9 cellular contexts compared by ENCODE assay signal in the genomic region with DNA sequence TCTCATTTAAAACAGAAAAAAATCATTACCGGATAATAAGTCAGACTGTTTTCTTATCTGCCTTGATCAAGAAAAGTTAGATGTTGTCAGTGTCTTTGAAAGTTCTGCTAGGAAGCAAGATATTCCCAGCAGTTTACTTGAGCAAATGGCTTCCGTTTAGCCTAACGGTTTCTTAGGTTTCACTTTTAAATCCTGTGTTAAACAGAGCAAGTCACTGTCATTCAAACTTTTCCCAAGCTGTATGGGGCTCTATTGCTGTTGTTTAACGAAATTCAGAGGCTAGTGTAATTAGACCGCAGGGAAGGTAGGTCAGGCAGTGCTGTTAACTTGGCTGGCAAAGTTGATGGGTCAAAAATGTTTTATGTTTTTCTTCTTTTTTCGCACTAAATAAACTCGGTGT.
DNase-seq lines count a peak whose midpoint lies in the region; ATAC-seq and TF ChIP-seq lines count a peak whose summit lies in the region.
"Had no signal": no experiment of that assay in that cellular context is flagged by ENCODE, and none has a peak within 500 bp of the region (broad histone marks: within the 10 kb centered on the region; RNA-seq: fewer than 3 reads in every experiment).

No MANE protein-coding gene starts in this region.

- TF ChIP-seq CTCF in SU-DHL-6 (IDR thresholded peaks at IDR 0.05; ENCODE audit: insufficient read depth, low read length, poor library complexity, severe bottlenecking) (no peak), fibroblast of mammary gland (conservative IDR thresholded peaks at IDR 0.05; ENCODE audit: control insufficient read depth, insufficient read depth, low read depth, low read length) (no peak), stomach (IDR thresholded peaks at IDR 0.05) (no peak), mucosa of descending colon (IDR thresholded peaks at IDR 0.05) (no peak)

- H3K4me3 ChIP-seq in SU-DHL-6 (ENCODE audit: insufficient read depth, low read length, poor library complexity, severe bottlenecking) (no peak overlapping the region), fibroblast of mammary gland (ENCODE audit: control insufficient read depth, low read depth, low read length) (peak overlapping the region; percentile 33), stomach (peak overlapping the region; percentile 14 to 35 (median 22)), mucosa of descending colon (no peak overlapping the region)
- H3K4me3 ChIP-seq: pancreas had no signal

- H3K27me3 Mint-ChIP-seq in activated CD8-positive, alpha-beta memory T cell treated with anti-CD3 and anti-CD28 coated beads, Interleukin-2, amount 10 ng/mL, durations not matched to agents 7 days and 5 days = peaks cover 2% of the 10 kb centered on the region

- CTCF ChIA-PET in activated CD8-positive, alpha-beta memory T cell treated with anti-CD3 and anti-CD28 coated beads, Interleukin-2, amount 10 ng/mL, durations not matched to agents 7 days and 5 days (lab: Charles Lee) = no interaction called here

- no peaks in the 10 kb centered on the region for H3F3A ChIP-seq in SU-DHL-6 (ENCODE audit: insufficient read depth)

- no peaks in the 10 kb centered on the region for H3K79me2 ChIP-seq in SU-DHL-6 (ENCODE audit: insufficient read depth, low read length)

- H3K27ac ChIP-seq in SU-DHL-6 (ENCODE audit: low read depth, low read length) = no peak overlapping the region
- no peak overlapping the region for H3K27ac ChIP-seq in stomach
- H3K27ac ChIP-seq: pancreas had no signal

- no peak for TF ChIP-seq EP300 in stomach (IDR thresholded peaks at IDR 0.05)

- H3K27ac Mint-ChIP-seq in activated CD8-positive, alpha-beta memory T cell treated with anti-CD3 and anti-CD28 coated beads, Interleukin-2, amount 10 ng/mL, durations not matched to agents 7 days and 5 days = peak overlapping the region; percentile 64

- no peaks in the 10 kb centered on the region for H3K9me3 Mint-ChIP-seq in activated CD8-positive, alpha-beta memory T cell treated with anti-CD3 and anti-CD28 coated beads, Interleukin-2, amount 10 ng/mL, durations not matched to agents 7 days and 5 days (ENCODE audit: low read depth)

- peak overlapping the region; percentile 46 for H3K4me3 Mint-ChIP-seq in activated CD8-positive, alpha-beta memory T cell treated with anti-CD3 and anti-CD28 coated beads, Interleukin-2, amount 10 ng/mL, durations not matched to agents 7 days and 5 days

- 38 to 52% (median 43%) methylated on average over 7 of the region's 7 CpGs for WGBS in stomach, 5 donors

- H3K9ac ChIP-seq in SU-DHL-6 (ENCODE audit: low read length) = no peak overlapping the region

- no peak for TF ChIP-seq POLR2A in stomach (IDR thresholded peaks at IDR 0.05)

- H4K20me1 ChIP-seq in SU-DHL-6 (ENCODE audit: low read depth, low read length) = no peaks in the 10 kb centered on the region

- no peaks in the 10 kb centered on the region for H3K36me3 Mint-ChIP-seq in activated CD8-positive, alpha-beta memory T cell treated with anti-CD3 and anti-CD28 coated beads, Interleukin-2, amount 10 ng/mL, durations not matched to agents 7 days and 5 days

- ATAC-seq in activated CD8-positive, alpha-beta memory T cell treated with anti-CD3 and anti-CD28 coated beads, Interleukin-2, amount 10 ng/mL, durations not matched to agents 7 days and 5 days = no peak
- no peak for ATAC-seq in mucosa of descending colon

- H3K4me1 Mint-ChIP-seq in activated CD8-positive, alpha-beta memory T cell treated with anti-CD3 and anti-CD28 coated beads, Interleukin-2, amount 10 ng/mL, durations not matched to agents 7 days and 5 days = peaks cover 11% of the 10 kb centered on the region

- H3K27me3 ChIP-seq in SU-DHL-6 (ENCODE audit: low read length) (no peaks in the 10 kb centered on the region), stomach (no peaks in the 10 kb centered on the region)
- H3K27me3 ChIP-seq: pancreas had no signal

- H3K4me1 ChIP-seq in stomach (peaks cover 0 to 9% (median 0%) of the 10 kb centered on the region in 4 donors), mucosa of descending colon (ENCODE audit: low read depth) (no peaks in the 10 kb centered on the region)
- H3K4me1 ChIP-seq: pancreas had no signal

- DNase-seq in activated CD8-positive, alpha-beta memory T cell treated with anti-CD3 and anti-CD28 coated beads, Interleukin-2, amount 10 ng/mL, durations not matched to agents 7 days and 5 days = no peak
- DNase-seq in activated CD8-positive, alpha-beta memory T cell treated with anti-CD3 and anti-CD28 coated beads, Interleukin-2, amount 50 U/mL, for 48 hours = no peak
- peak; percentile 21 for DNase-seq in fibroblast of mammary gland (ENCODE audit: low read depth)
- no peak for DNase-seq in stomach
- DNase-seq in stimulated activated CD4-positive, alpha-beta T cell treated with anti-CD3 and anti-CD28 coated beads, Interleukin-4, amount 100 ng/mL, for 24 hours = no peak
- DNase-seq in GOT3 (lab: John Stamatoyannopoulos, UW) = no peak
- no peak for DNase-seq in mucosa of descending colon
- DNase-seq: pancreas had no signal

- H3K9me3 ChIP-seq in SU-DHL-6 (ENCODE audit: insufficient read depth, low read length) (no peaks in the 10 kb centered on the region), stomach (no peaks in the 10 kb centered on the region), mucosa of descending colon (no peaks in the 10 kb centered on the region)
- H3K9me3 ChIP-seq: pancreas had no signal

- intact Hi-C loops in stomach (cut with DNase I; ENCODE audit: low total_unique reads) = no loop called here
- intact Hi-C loops in mucosa of descending colon (cut with DNase I, micrococcal nuclease) = no loop called here

- peak overlapping the region; percentile 29 for H3K4me2 ChIP-seq in SU-DHL-6 (ENCODE audit: low read depth, low read length, poor library complexity, severe bottlenecking)

- no peaks in the 10 kb centered on the region for H3K9me2 ChIP-seq in SU-DHL-6 (replicated peaks; ENCODE audit: insufficient read depth, low read length)

- H3K36me3 ChIP-seq in SU-DHL-6 (ENCODE audit: low read length) (no peaks in the 10 kb centered on the region), stomach (no peaks in the 10 kb centered on the region), mucosa of descending colon (ENCODE audit: low read depth) (no peaks in the 10 kb centered on the region)
- H3K36me3 ChIP-seq: pancreas had no signal

- H2AFZ ChIP-seq in SU-DHL-6 (ENCODE audit: low read depth, low read length, severe bottlenecking) = no peak overlapping the region

Comparison
In these comparisons a context has a peak if more than half of its experiments do, and no peak if none do; other contexts are left out.
1. H3K4me3 ChIP-seq: peak in fibroblast of mammary gland (single experiment) and stomach (4 of 4); none in SU-DHL-6 (single experiment) and mucosa of descending colon (single experiment).